In the genomic region with DNA sequence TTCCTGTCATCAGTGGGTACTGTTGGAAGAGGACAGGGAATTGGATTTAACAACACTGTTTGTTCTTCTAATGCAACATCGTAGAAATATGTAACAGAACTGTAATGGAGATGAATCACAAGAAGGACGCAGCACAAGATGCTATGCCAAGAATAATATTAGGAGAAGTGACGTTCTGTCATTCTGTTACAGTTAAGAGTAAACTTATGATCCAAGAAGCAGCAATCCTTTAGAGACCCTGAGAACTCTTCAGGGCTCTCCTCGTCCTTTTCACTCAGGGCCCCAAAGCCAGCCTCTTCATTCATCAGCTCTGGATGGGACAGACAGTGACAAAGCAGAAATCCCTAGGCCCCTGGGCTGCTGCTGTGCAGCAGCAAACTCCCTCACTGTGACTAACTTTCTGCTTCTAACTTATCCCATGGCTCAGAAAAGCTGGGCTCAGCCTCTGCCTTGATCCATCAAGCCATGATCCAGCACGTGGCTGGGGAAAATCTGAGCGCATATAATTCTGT, we compare ENCODE assay signal across 1 cellular context.
TF ChIP-seq lines count a peak whose summit lies in the region.

No MANE protein-coding gene starts in this region.

TF ChIP-seq in K562, 482 proteins besides CTCF, POLR2A, EP300 and RAD21 (continued from another document and continues in another):
- TF ChIP-seq, protein P1, sequence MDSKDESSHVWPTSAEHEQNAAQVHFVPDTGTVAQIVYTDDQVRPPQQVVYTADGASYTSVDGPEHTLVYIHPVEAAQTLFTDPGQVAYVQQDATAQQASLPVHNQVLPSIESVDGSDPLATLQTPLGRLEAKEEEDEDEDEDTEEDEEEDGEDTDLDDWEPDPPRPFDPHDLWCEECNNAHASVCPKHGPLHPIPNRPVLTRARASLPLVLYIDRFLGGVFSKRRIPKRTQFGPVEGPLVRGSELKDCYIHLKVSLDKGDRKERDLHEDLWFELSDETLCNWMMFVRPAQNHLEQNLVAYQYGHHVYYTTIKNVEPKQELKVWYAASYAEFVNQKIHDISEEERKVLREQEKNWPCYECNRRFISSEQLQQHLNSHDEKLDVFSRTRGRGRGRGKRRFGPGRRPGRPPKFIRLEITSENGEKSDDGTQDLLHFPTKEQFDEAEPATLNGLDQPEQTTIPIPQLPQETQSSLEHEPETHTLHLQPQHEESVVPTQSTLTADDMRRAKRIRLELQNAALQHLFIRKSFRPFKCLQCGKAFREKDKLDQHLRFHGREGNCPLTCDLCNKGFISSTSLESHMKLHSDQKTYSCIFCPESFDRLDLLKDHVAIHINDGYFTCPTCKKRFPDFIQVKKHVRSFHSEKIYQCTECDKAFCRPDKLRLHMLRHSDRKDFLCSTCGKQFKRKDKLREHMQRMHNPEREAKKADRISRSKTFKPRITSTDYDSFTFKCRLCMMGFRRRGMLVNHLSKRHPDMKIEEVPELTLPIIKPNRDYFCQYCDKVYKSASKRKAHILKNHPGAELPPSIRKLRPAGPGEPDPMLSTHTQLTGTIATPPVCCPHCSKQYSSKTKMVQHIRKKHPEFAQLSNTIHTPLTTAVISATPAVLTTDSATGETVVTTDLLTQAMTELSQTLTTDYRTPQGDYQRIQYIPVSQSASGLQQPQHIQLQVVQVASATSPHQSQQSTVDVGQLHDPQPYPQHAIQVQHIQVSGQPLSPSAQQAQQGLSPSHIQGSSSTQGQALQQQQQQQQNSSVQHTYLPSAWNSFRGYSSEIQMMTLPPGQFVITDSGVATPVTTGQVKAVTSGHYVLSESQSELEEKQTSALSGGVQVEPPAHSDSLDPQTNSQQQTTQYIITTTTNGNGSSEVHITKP (IDR thresholded peaks at IDR 0.05; ENCODE audit: partially characterized antibody), result no peak
- 0 out of 2 replicates have a peak, but pooled peaks have one; percentile 30 for TF ChIP-seq CTBP1 (IDR thresholded peaks at IDR 0.05; ENCODE audit: borderline replicate concordance)
- no peak for TF ChIP-seq ZC3H8 (IDR thresholded peaks at IDR 0.05)
- TF ChIP-seq MAFF (IDR thresholded peaks at IDR 0.05; ENCODE audit: low read length), result peak; percentile 75
- TF ChIP-seq CBX2 (IDR thresholded peaks at IDR 0.05; ENCODE audit: insufficient read depth, low read length, poor library complexity, severe bottlenecking), result no peak
- no peak for TF ChIP-seq STAT5B (CRISPR knock-in tag; IDR thresholded peaks at IDR 0.05)
- TF ChIP-seq EHMT2 (IDR thresholded peaks at IDR 0.05), result no peak
- no peak for TF ChIP-seq ZNF561 (CRISPR knock-in tag; conservative IDR thresholded peaks at IDR 0.05)
- TF ChIP-seq, protein P2, sequence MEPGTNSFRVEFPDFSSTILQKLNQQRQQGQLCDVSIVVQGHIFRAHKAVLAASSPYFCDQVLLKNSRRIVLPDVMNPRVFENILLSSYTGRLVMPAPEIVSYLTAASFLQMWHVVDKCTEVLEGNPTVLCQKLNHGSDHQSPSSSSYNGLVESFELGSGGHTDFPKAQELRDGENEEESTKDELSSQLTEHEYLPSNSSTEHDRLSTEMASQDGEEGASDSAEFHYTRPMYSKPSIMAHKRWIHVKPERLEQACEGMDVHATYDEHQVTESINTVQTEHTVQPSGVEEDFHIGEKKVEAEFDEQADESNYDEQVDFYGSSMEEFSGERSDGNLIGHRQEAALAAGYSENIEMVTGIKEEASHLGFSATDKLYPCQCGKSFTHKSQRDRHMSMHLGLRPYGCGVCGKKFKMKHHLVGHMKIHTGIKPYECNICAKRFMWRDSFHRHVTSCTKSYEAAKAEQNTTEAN (CRISPR knock-in tag; IDR thresholded peaks at IDR 0.05), result no peak
- TF ChIP-seq E2F6 (IDR thresholded peaks at IDR 0.05; ENCODE audit: borderline replicate concordance in 1 of 2, extremely low read depth in 1 of 2, insufficient read depth in 1 of 2, insufficient read length in 1 of 2, low read depth in 1 of 2, low read length in 1 of 2, poor library complexity in 1 of 2, severe bottlenecking in 1 of 2), result no peak
- TF ChIP-seq JUN (IDR thresholded peaks at IDR 0.05; ENCODE audit: borderline replicate concordance, low read depth, low read length), result no peak
- no peak for TF ChIP-seq JUN (CRISPR knock-in tag; IDR thresholded peaks at IDR 0.05; ENCODE audit: borderline replicate concordance)
- TF ChIP-seq, protein P3, sequence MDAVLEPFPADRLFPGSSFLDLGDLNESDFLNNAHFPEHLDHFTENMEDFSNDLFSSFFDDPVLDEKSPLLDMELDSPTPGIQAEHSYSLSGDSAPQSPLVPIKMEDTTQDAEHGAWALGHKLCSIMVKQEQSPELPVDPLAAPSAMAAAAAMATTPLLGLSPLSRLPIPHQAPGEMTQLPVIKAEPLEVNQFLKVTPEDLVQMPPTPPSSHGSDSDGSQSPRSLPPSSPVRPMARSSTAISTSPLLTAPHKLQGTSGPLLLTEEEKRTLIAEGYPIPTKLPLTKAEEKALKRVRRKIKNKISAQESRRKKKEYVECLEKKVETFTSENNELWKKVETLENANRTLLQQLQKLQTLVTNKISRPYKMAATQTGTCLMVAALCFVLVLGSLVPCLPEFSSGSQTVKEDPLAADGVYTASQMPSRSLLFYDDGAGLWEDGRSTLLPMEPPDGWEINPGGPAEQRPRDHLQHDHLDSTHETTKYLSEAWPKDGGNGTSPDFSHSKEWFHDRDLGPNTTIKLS (IDR thresholded peaks at IDR 0.05; ENCODE audit: borderline replicate concordance, low read depth), result no peak
- TF ChIP-seq ZNF133 (CRISPR knock-in tag; IDR thresholded peaks at IDR 0.05), result no peak
- TF ChIP-seq, protein P4, sequence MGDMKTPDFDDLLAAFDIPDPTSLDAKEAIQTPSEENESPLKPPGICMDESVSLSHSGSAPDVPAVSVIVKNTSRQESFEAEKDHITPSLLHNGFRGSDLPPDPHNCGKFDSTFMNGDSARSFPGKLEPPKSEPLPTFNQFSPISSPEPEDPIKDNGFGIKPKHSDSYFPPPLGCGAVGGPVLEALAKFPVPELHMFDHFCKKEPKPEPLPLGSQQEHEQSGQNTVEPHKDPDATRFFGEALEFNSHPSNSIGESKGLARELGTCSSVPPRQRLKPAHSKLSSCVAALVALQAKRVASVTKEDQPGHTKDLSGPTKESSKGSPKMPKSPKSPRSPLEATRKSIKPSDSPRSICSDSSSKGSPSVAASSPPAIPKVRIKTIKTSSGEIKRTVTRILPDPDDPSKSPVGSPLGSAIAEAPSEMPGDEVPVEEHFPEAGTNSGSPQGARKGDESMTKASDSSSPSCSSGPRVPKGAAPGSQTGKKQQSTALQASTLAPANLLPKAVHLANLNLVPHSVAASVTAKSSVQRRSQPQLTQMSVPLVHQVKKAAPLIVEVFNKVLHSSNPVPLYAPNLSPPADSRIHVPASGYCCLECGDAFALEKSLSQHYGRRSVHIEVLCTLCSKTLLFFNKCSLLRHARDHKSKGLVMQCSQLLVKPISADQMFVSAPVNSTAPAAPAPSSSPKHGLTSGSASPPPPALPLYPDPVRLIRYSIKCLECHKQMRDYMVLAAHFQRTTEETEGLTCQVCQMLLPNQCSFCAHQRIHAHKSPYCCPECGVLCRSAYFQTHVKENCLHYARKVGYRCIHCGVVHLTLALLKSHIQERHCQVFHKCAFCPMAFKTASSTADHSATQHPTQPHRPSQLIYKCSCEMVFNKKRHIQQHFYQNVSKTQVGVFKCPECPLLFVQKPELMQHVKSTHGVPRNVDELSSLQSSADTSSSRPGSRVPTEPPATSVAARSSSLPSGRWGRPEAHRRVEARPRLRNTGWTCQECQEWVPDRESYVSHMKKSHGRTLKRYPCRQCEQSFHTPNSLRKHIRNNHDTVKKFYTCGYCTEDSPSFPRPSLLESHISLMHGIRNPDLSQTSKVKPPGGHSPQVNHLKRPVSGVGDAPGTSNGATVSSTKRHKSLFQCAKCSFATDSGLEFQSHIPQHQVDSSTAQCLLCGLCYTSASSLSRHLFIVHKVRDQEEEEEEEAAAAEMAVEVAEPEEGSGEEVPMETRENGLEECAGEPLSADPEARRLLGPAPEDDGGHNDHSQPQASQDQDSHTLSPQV (IDR thresholded peaks at IDR 0.05), result peak; percentile 44; the same call in 1 of the 2 replicates
- TF ChIP-seq ZKSCAN3 (CRISPR knock-in tag; IDR thresholded peaks at IDR 0.05), result no peak
- no peak for TF ChIP-seq XRCC3 (IDR thresholded peaks at IDR 0.05)
- no peak for TF ChIP-seq ZNF75A (CRISPR knock-in tag; IDR thresholded peaks at IDR 0.05)
- TF ChIP-seq RCOR1 (IDR thresholded peaks at IDR 0.05; ENCODE audit: borderline replicate concordance in 1 of 2, low read depth in 2 of 2, low read length in 2 of 2), result 0 out of 4 replicates have a peak, but pooled peaks of 1 of the 2 experiments have one; percentile 5
- TF ChIP-seq ZNF316 (IDR thresholded peaks at IDR 0.05), result peak; percentile 88
- no peak for TF ChIP-seq PPARD (CRISPR knock-in tag; IDR thresholded peaks at IDR 0.05)
- no peak for TF ChIP-seq FOXP4 (CRISPR knock-in tag; IDR thresholded peaks at IDR 0.05; ENCODE audit: borderline replicate concordance)
- TF ChIP-seq SP1 (CRISPR knock-in tag; IDR thresholded peaks at IDR 0.05), result no peak
- no peak for TF ChIP-seq STAT6 (CRISPR knock-in tag; IDR thresholded peaks at IDR 0.05)
- TF ChIP-seq, protein P5, sequence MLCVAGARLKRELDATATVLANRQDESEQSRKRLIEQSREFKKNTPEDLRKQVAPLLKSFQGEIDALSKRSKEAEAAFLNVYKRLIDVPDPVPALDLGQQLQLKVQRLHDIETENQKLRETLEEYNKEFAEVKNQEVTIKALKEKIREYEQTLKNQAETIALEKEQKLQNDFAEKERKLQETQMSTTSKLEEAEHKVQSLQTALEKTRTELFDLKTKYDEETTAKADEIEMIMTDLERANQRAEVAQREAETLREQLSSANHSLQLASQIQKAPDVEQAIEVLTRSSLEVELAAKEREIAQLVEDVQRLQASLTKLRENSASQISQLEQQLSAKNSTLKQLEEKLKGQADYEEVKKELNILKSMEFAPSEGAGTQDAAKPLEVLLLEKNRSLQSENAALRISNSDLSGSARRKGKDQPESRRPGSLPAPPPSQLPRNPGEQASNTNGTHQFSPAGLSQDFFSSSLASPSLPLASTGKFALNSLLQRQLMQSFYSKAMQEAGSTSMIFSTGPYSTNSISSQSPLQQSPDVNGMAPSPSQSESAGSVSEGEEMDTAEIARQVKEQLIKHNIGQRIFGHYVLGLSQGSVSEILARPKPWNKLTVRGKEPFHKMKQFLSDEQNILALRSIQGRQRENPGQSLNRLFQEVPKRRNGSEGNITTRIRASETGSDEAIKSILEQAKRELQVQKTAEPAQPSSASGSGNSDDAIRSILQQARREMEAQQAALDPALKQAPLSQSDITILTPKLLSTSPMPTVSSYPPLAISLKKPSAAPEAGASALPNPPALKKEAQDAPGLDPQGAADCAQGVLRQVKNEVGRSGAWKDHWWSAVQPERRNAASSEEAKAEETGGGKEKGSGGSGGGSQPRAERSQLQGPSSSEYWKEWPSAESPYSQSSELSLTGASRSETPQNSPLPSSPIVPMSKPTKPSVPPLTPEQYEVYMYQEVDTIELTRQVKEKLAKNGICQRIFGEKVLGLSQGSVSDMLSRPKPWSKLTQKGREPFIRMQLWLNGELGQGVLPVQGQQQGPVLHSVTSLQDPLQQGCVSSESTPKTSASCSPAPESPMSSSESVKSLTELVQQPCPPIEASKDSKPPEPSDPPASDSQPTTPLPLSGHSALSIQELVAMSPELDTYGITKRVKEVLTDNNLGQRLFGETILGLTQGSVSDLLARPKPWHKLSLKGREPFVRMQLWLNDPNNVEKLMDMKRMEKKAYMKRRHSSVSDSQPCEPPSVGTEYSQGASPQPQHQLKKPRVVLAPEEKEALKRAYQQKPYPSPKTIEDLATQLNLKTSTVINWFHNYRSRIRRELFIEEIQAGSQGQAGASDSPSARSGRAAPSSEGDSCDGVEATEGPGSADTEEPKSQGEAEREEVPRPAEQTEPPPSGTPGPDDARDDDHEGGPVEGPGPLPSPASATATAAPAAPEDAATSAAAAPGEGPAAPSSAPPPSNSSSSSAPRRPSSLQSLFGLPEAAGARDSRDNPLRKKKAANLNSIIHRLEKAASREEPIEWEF (CRISPR knock-in tag; IDR thresholded peaks at IDR 0.05), result no peak
- no peak for TF ChIP-seq PRPF4 (IDR thresholded peaks at IDR 0.05; ENCODE audit: insufficient read depth, low read depth, low read length, poor library complexity, severe bottlenecking)
- no peak for TF ChIP-seq ZNF175 (CRISPR knock-in tag; IDR thresholded peaks at IDR 0.05; ENCODE audit: low read depth)
- no peak for TF ChIP-seq POLR2AphosphoS2 (IDR thresholded peaks at IDR 0.05; ENCODE audit: low read length)
- TF ChIP-seq ARID1B (IDR thresholded peaks at IDR 0.05), result 0 out of 2 replicates have a peak, but pooled peaks have one; percentile 27
- no peak for TF ChIP-seq PTBP1 (IDR thresholded peaks at IDR 0.05; ENCODE audit: low read depth, low read length)
- peak; percentile 43; the same call in 1 of the 2 replicates for TF ChIP-seq SMARCA4 (IDR thresholded peaks at IDR 0.05)
- no peak for TF ChIP-seq SAFB (IDR thresholded peaks at IDR 0.05; ENCODE audit: borderline replicate concordance, low read depth, low read length)
- TF ChIP-seq U2AF1 (optimal IDR thresholded peaks at IDR 0.05; ENCODE audit: low read depth, low read length), result no peak
- TF ChIP-seq RBM14 (IDR thresholded peaks at IDR 0.05; ENCODE audit: borderline replicate concordance, insufficient read depth, low read depth, low read length), result no peak
- TF ChIP-seq LARP7 (IDR thresholded peaks at IDR 0.05), result no peak
